18 cellular contexts compared by ENCODE assay signal in genomic region chr1:198295186-198295585, GRCh38.
A peak's percentile ranks its signal among the peaks of the same experiment; 100 is the strongest.
DNase-seq lines count a peak whose midpoint lies in the region; ATAC-seq and TF ChIP-seq lines count a peak whose summit lies in the region.
"Had no signal": no experiment of that assay in that cellular context is flagged by ENCODE, and none has a peak within 500 bp of the region (broad histone marks: within the 10 kb centered on the region; RNA-seq: fewer than 3 reads in every experiment).

No MANE protein-coding gene starts in this region.

- H3K9me3 ChIP-seq in hepatocyte (ENCODE audit: low read depth): no peaks in the 10 kb centered on the region
- H3K9me3 ChIP-seq: MG63 had no signal

- intact Hi-C loops in dorsolateral prefrontal cortex (cut with DNase I): no loop called here

- H3K27me3 ChIP-seq in dorsolateral prefrontal cortex (no peaks in the 10 kb centered on the region), hepatocyte (no peaks in the 10 kb centered on the region)
- H3K27me3 ChIP-seq: MG63 had no signal

- peaks cover 33% of the 10 kb centered on the region for H3K4me1 Mint-ChIP-seq in nephron
- H3K4me1 Mint-ChIP-seq in activated T-cell treated with anti-CD3 and anti-CD28 coated beads, Interleukin-2, amount 50 U/mL, for 4 hours (ENCODE audit: low read depth): peaks cover 2% of the 10 kb centered on the region

- H3K79me2 ChIP-seq in hepatocyte: no peaks in the 10 kb centered on the region

- no peaks in the 10 kb centered on the region for H3K4me1 ChIP-seq in hepatocyte (ENCODE audit: insufficient read depth)

- no peaks in the 10 kb centered on the region for H3K36me3 ChIP-seq in hepatocyte (replicated peaks; ENCODE audit: insufficient read depth, low read depth)

- H2AFZ ChIP-seq in hepatocyte: no peak overlapping the region
- H2AFZ ChIP-seq: GM23248, PC-9 had no signal

- no peaks in the 10 kb centered on the region for H3K9me2 ChIP-seq in hepatocyte (replicated peaks; ENCODE audit: insufficient read depth)

- peaks cover 16% of the 10 kb centered on the region for H3K36me3 Mint-ChIP-seq in nephron (ENCODE audit: low read depth)
- peaks cover 31% of the 10 kb centered on the region for H3K36me3 Mint-ChIP-seq in activated T-cell treated with anti-CD3 and anti-CD28 coated beads, Interleukin-2, amount 50 U/mL, for 4 hours (ENCODE audit: insufficient read depth)

- H3K27me3 Mint-ChIP-seq in nephron (ENCODE audit: low read depth): no peaks in the 10 kb centered on the region
- no peaks in the 10 kb centered on the region for H3K27me3 Mint-ChIP-seq in activated T-cell treated with anti-CD3 and anti-CD28 coated beads, Interleukin-2, amount 50 U/mL, for 4 hours (ENCODE audit: low read depth)

- H3K27ac Mint-ChIP-seq in nephron: peak overlapping the region; percentile 24 to 90 (median 42)

- peak overlapping the region; percentile 34 to 75 (median 52) for H3K4me3 Mint-ChIP-seq in nephron
- H3K4me3 Mint-ChIP-seq in activated T-cell treated with anti-CD3 and anti-CD28 coated beads, Interleukin-2, amount 50 U/mL, for 4 hours: no peak overlapping the region

- DNase-seq in NCI-H1694 treated with DMSO at 0.1 percent for 48 hours (lab: John Stamatoyannopoulos, UW): peak; percentile 61
- no peak for DNase-seq in dorsolateral prefrontal cortex
- DNase-seq in retina: peak; percentile 60
- no peak for DNase-seq in activated T-cell treated with anti-CD3 and anti-CD28 coated beads, Interleukin-2, amount 50 U/mL, for 4 hours
- no peak for DNase-seq in hepatocyte (ENCODE audit: low spot score)
- no peak for DNase-seq in RKO (ENCODE audit: low spot score)
- DNase-seq: DMS79, GM23248, MG63, NCI-H1092, NCI-H1436 treated with DMSO at 0.1 percent for 48 hours, NCI-H2081 treated with DMSO at 0.1 percent for 48 hours, NCI-H226, PC-9 had no signal

- H3K9me3 Mint-ChIP-seq in nephron: no peaks in the 10 kb centered on the region
- H3K9me3 Mint-ChIP-seq in activated T-cell treated with anti-CD3 and anti-CD28 coated beads, Interleukin-2, amount 50 U/mL, for 4 hours: no peaks in the 10 kb centered on the region

- no peak overlapping the region for H3K4me2 ChIP-seq in hepatocyte
- H3K4me2 ChIP-seq: PC-9 had no signal

- no peaks in the 10 kb centered on the region for H4K20me1 ChIP-seq in hepatocyte (ENCODE audit: insufficient read depth, poor library complexity, severe bottlenecking)

- ATAC-seq in activated T-cell treated with anti-CD3 and anti-CD28 coated beads, Interleukin-2, amount 50 U/mL, for 4 hours: no peak
- no peak for ATAC-seq in HG03439 (IDR thresholded peaks at IDR 0.05; ENCODE audit: unreplicated experiment)

- peak overlapping the region in 30 of 59 donors; percentile 3 to 46 (median 17) for H3K4me3 ChIP-seq in dorsolateral prefrontal cortex
- H3K4me3 ChIP-seq in hepatocyte: no peak overlapping the region
- H3K4me3 ChIP-seq: GM23248, MG63, PC-9 had no signal

- WGBS in hepatocyte (ENCODE audit: low lambda C conversion rate, missing lambda C conversion rate): 91% methylated on average over 8 of the region's 8 CpGs

- TF ChIP-seq CTCF in dorsolateral prefrontal cortex (IDR thresholded peaks at IDR 0.05 in 54 of 56, conservative IDR thresholded peaks at IDR 0.05 in 2 of 56; ENCODE audit: low read depth in 1 of 56, partially characterized antibody in 56 of 56): no peak
- TF ChIP-seq CTCF in nephron (IDR thresholded peaks at IDR 0.05; ENCODE audit: unreplicated experiment in 3 of 3): no peak
- no peak for TF ChIP-seq CTCF in hepatocyte (IDR thresholded peaks at IDR 0.05; ENCODE audit: poor library complexity)

- H3K27ac ChIP-seq in dorsolateral prefrontal cortex (no peak overlapping the region), hepatocyte (no peak overlapping the region)
- H3K27ac ChIP-seq: C4-2B, GM23248, HL-60, PC-9 had no signal

Comparison
In these comparisons a context has a peak if more than half of its experiments do, and no peak if none do; other contexts are left out.
1. DNase-seq: peak in NCI-H1694 treated with DMSO at 0.1 percent for 48 hours (single experiment) and retina (single experiment); none in dorsolateral prefrontal cortex (0 of 10), activated T-cell treated with anti-CD3 and anti-CD28 coated beads, Interleukin-2, amount 50 U/mL, for 4 hours (single experiment), hepatocyte (single experiment) and RKO (single experiment).